ENCODE assay signal across 30 cellular contexts in genomic region chr1:59617418-59617817, GRCh38.
"Had no signal": no experiment of that assay in that cellular context is flagged by ENCODE, and none has a peak within 500 bp of the region (broad histone marks: within the 10 kb centered on the region; RNA-seq: fewer than 3 reads in every experiment).

No MANE protein-coding gene starts in this region.

- H3K27me3 ChIP-seq: ascending aorta, breast epithelium, cardiac muscle cell, colonic mucosa, esophagus squamous epithelium, gastroesophageal sphincter, heart right ventricle had no signal

- H3K4me1 ChIP-seq: ascending aorta, breast epithelium, colonic mucosa, esophagus squamous epithelium, gastroesophageal sphincter, heart right ventricle had no signal

- ATAC-seq: activated CD4-positive, CD25-positive, alpha-beta regulatory T cell treated with anti-CD3 and anti-CD28 coated beads, Interleukin-2, amount 50 U/mL, for 24 hours; activated CD8-positive, alpha-beta T cell treated with anti-CD3 and anti-CD28 coated beads for 36 hours; activated naive CD4-positive, alpha-beta T cell treated with anti-CD3 and anti-CD28 coated beads, Interleukin-2, amount 50 U/mL, for 72 hours; activated T-cell treated with anti-CD3 and anti-CD28 coated beads, Interleukin-2, amount 50 U/mL, for 4 hours; activated T-helper 17 cell treated with anti-CD3 and anti-CD28 coated beads, Interleukin-2, amount 50 U/mL, for 72 hours; gastroesophageal sphincter; heart right ventricle; T-helper 17 cell had no signal

- H3K36me3 ChIP-seq: ascending aorta, breast epithelium, cardiac muscle cell, colonic mucosa, esophagus squamous epithelium, gastroesophageal sphincter, heart right ventricle, WERI-Rb-1 had no signal

- H3K9me3 ChIP-seq: ascending aorta, breast epithelium, colonic mucosa, esophagus squamous epithelium, gastroesophageal sphincter had no signal

- H3K27ac ChIP-seq: ascending aorta, breast epithelium, cardiac muscle cell, colonic mucosa, epithelial cell of prostate, esophagus squamous epithelium, gastroesophageal sphincter, heart right ventricle, WERI-Rb-1 had no signal

- H3K4me3 ChIP-seq: ascending aorta, breast epithelium, cardiac muscle cell, colonic mucosa, esophagus squamous epithelium, gastroesophageal sphincter, heart right ventricle had no signal

- FAIRE-seq: endometrium, endothelial cell of umbilical vein had no signal

- DNase-seq: activated B cell treated with CpG ODN at 0.5 μM for 24 hours; activated CD4-positive, alpha-beta T cell treated with anti-CD3 and anti-CD28 coated beads for 48 hours; activated CD4-positive, alpha-beta T cell treated with anti-CD3 and anti-CD28 coated beads, Interleukin-2, amount 50 U/mL, for 1 hour; activated CD4-positive, alpha-beta T cell treated with anti-CD3 and anti-CD28 coated beads, Interleukin-2, amount 50 U/mL, for 48 hours; activated CD8-positive, alpha-beta memory T cell treated with anti-CD3 and anti-CD28 coated beads for 24 hours; activated CD8-positive, alpha-beta T cell treated with anti-CD3 and anti-CD28 coated beads for 36 hours; activated effector memory CD4-positive, alpha-beta T cell treated with anti-CD3 and anti-CD28 coated beads, Interleukin-2, amount 50 U/mL, for 16 hours; activated naive CD4-positive, alpha-beta T cell treated with anti-CD3 and anti-CD28 coated beads for 36 hours; activated naive CD8-positive, alpha-beta T cell treated with anti-CD3 and anti-CD28 coated beads, Interleukin-2, amount 10 ng/mL, durations not matched to agents 7 days and 5 days; activated T-cell treated with anti-CD3 and anti-CD28 coated beads, Interleukin-2, amount 50 U/mL, for 4 hours; central memory CD4-positive, alpha-beta T cell; cerebellar nuclear complex; colonic mucosa; effector CD8-positive, alpha-beta T cell; esophagus squamous epithelium; foreskin melanocyte; heart right ventricle; T-helper 17 cell; T1000; WERI-Rb-1 had no signal
